Comparison of ENCODE assay signal across 8 cellular contexts in the genomic region with DNA sequence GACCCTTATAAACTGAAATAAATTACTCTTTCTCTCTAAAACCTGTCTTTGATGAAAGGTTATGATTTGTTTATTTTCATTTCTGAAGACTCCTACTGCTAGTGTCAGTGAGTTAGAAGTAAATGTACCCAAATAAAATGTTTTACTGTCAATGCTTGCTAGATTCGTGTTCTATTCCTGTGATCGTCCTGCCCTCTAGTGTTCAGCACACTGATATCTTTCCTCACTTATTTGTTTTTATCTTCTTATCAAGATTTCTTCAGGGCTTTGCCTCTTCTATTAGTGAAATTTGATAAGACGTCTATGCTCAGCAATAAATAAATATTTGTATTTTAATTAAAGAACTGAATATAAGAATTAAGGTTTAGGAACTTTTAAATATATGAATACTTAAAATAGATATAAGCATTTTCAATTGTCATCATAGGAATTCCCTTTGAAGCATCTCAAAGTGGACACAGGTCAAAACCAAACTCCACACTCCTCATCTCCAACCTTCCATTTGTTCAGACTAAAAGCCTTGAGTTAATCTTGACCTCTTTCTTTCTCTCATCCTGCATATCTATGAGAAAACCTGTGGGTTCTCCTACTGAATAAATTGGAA.
DNase-seq lines count a peak whose midpoint lies in the region; FAIRE-seq and TF ChIP-seq lines count a peak whose summit lies in the region.

No MANE protein-coding gene starts in this region.

- H3K36me3 Mint-ChIP-seq in endodermal cell (ENCODE audit: low read depth): no peaks in the 10 kb centered on the region

- H3K9me3 ChIP-seq in BE2C (peaks cover 2% of the 10 kb centered on the region; the same call in 1 of the 2 replicates), endodermal cell (ENCODE audit: control insufficient read depth, low read length) (no peaks in the 10 kb centered on the region)

- no peak for TF ChIP-seq POLR2A in H54 (IDR thresholded peaks at IDR 0.05; ENCODE audit: low read depth, low read length)

- no peaks in the 10 kb centered on the region for H3K4me1 Mint-ChIP-seq in endodermal cell

- H3K4me3 ChIP-seq in BE2C (ENCODE audit: low read depth, low read length): no peak overlapping the region
- no peak overlapping the region for H3K4me3 ChIP-seq in endodermal cell (ENCODE audit: low read length)

- H3K27ac ChIP-seq in endodermal cell (ENCODE audit: low read depth, low read length): peak overlapping the region; percentile 57

- no peak overlapping the region for H3K9ac ChIP-seq in endodermal cell (ENCODE audit: extremely low read depth, low read length, poor library complexity, severe bottlenecking)

- peaks cover 12% of the 10 kb centered on the region for H3K4me1 ChIP-seq in BE2C
- no peaks in the 10 kb centered on the region for H3K4me1 ChIP-seq in endodermal cell (ENCODE audit: control insufficient read depth, insufficient read depth, low read length)

- DNase-seq in BE2C (peak; percentile 58), H54 (ENCODE audit: insufficient read length, low spot score) (peak; percentile 12), NCI-H82 treated with DMSO at 0.1 percent for 48 hours (lab: John Stamatoyannopoulos, UW; ENCODE audit: unreplicated experiment) (peak; percentile 15), endodermal cell (peak; percentile 64), pons (ENCODE audit: low spot score) (peak; percentile 63), posterior vena cava (ENCODE audit: low spot score) (no peak), mucosa of gallbladder (ENCODE audit: low spot score) (no peak)
- DNase-seq in stimulated activated CD4-positive, alpha-beta T cell treated with anti-CD3 and anti-CD28 coated beads, Interleukin-4, amount 100 ng/mL, for 24 hours: no peak

- WGBS in endodermal cell (ENCODE audit: insufficient coverage in 1 of 2, insufficient read length in 1 of 2), 2 experiments: 16% methylated on average over 2 of the region's 3 CpGs; no CpG with 5 or more reads in 1 of the 2 experiments

- H3K36me3 ChIP-seq in BE2C: no peaks in the 10 kb centered on the region
- no peaks in the 10 kb centered on the region for H3K36me3 ChIP-seq in endodermal cell (ENCODE audit: control insufficient read depth, insufficient read depth, low read length)

- H3K4me3 Mint-ChIP-seq in endodermal cell: no peak overlapping the region

- H3K27me3 ChIP-seq in BE2C (no peaks in the 10 kb centered on the region), endodermal cell (ENCODE audit: control insufficient read depth, insufficient read depth, low read length, poor library complexity, severe bottlenecking) (no peaks in the 10 kb centered on the region)

- peaks cover 1% of the 10 kb centered on the region for H3K9me3 Mint-ChIP-seq in endodermal cell

- peak; percentile 92 for FAIRE-seq in H54 (lab: Jason Lieb, UNC)

- H3K27ac Mint-ChIP-seq in endodermal cell: no peak overlapping the region

- H3K27me3 Mint-ChIP-seq in endodermal cell (ENCODE audit: insufficient read depth): no peaks in the 10 kb centered on the region

- intact Hi-C loops in posterior vena cava (cut with DNase I): no loop called here

- TF ChIP-seq CTCF in BE2C (IDR thresholded peaks at IDR 0.05; ENCODE audit: low read depth, low read length) (peak; percentile 77), endodermal cell (conservative IDR thresholded peaks at IDR 0.05) (peak; percentile 88)

Comparison
In these comparisons a context has a peak if more than half of its experiments do, and no peak if none do; other contexts are left out.
1. DNase-seq: peak in BE2C (single experiment), H54 (single experiment), NCI-H82 treated with DMSO at 0.1 percent for 48 hours (single experiment), endodermal cell (single experiment) and pons (single experiment); none in posterior vena cava (single experiment), stimulated activated CD4-positive, alpha-beta T cell treated with anti-CD3 and anti-CD28 coated beads, Interleukin-4, amount 100 ng/mL, for 24 hours (single experiment) and mucosa of gallbladder (single experiment).